8 cellular contexts compared by ENCODE assay signal in the genomic region with DNA sequence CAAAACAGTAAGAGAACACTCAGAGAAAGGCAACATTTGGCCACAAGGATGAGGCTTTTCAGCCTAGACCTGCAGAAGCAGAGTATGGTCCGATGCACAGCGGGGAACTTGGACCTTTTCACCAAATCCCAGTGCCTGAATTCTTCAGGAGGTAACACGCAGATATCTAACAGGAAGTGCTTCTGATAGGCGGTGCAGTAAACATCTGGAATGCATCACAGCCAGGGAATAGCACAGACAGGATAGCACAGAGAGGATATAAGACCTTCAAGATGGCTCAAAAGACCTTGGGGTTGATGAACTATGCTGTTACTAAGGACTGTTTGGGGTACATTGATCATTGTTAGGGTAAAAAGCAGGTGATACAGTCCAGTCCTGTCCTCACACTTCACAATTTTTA. TPM values are rescaled to one million over a fixed set of nuclear protein-coding genes. Genes with fewer than 3 reads are reported as not detected.
A peak's percentile ranks its signal among the peaks of the same experiment; 100 is the strongest.
DNase-seq lines count a peak whose midpoint lies in the region; ATAC-seq and TF ChIP-seq lines count a peak whose summit lies in the region.

No MANE protein-coding gene starts in this region.

- no peaks in the 10 kb centered on the region for H3K27me3 ChIP-seq in SU-DHL-6 (ENCODE audit: low read length)
- H3K27me3 ChIP-seq in fibroblast of lung (ENCODE audit: control insufficient read depth, insufficient read depth, low read length), result no peaks in the 10 kb centered on the region
- no peaks in the 10 kb centered on the region for H3K27me3 ChIP-seq in psoas muscle (ENCODE audit: insufficient read depth in 3 of 3, low read length in 2 of 3)

- intact Hi-C loops in psoas muscle (cut with DNase I), result loop anchor here (10.0 kb wide), 3 partner anchors 119 to 269 kb away; a partner anchor contains a TSS

- H3K79me2 ChIP-seq in SU-DHL-6 (ENCODE audit: insufficient read depth, low read length), result peaks cover 79% of the 10 kb centered on the region
- H3K79me2 ChIP-seq in fibroblast of lung (ENCODE audit: control insufficient read depth, insufficient read depth, low read length), result peaks cover 61% of the 10 kb centered on the region

- H3F3A ChIP-seq in SU-DHL-6 (ENCODE audit: insufficient read depth), result no peaks in the 10 kb centered on the region

- no peak for TF ChIP-seq CTCF in SU-DHL-6 (IDR thresholded peaks at IDR 0.05; ENCODE audit: insufficient read depth, low read length, poor library complexity, severe bottlenecking)
- TF ChIP-seq CTCF in fibroblast of lung (conservative IDR thresholded peaks at IDR 0.05 in 1 of 2, IDR thresholded peaks at IDR 0.05 in 1 of 2; ENCODE audit: low read depth in 1 of 2, low read length in 2 of 2), result no peak
- TF ChIP-seq CTCF in psoas muscle (IDR thresholded peaks at IDR 0.05), result no peak

- H3K9me3 ChIP-seq in SU-DHL-6 (ENCODE audit: insufficient read depth, low read length) (no peaks in the 10 kb centered on the region), fibroblast of lung (ENCODE audit: control insufficient read depth, insufficient read depth, low read depth, low read length) (no peaks in the 10 kb centered on the region), psoas muscle (no peaks in the 10 kb centered on the region)

- 59 to 69% (median 65%) methylated on average over 4 of the region's 4 CpGs for whole genome bisulfite sequencing in psoas muscle, 3 donors

- H3K4me2 ChIP-seq in SU-DHL-6 (ENCODE audit: low read depth, low read length, poor library complexity, severe bottlenecking) (peak overlapping the region; percentile 72), fibroblast of lung (ENCODE audit: extremely low read depth, insufficient read depth, low read length) (peak overlapping the region; percentile 93)

- peak overlapping the region; percentile 81 for H3K9ac ChIP-seq in SU-DHL-6 (ENCODE audit: low read length)
- no peak overlapping the region for H3K9ac ChIP-seq in fibroblast of lung (ENCODE audit: insufficient read depth, low read length)

- H3K4me1 ChIP-seq in fibroblast of lung (ENCODE audit: control insufficient read depth, extremely low read depth, insufficient read depth, low read length) (peaks cover 34% of the 10 kb centered on the region), psoas muscle (peaks cover 60% of the 10 kb centered on the region)

- no peak for ATAC-seq in psoas muscle
- ATAC-seq in GM21529 (IDR thresholded peaks at IDR 0.05; ENCODE audit: unreplicated experiment), result no peak
- ATAC-seq in HG02798 (IDR thresholded peaks at IDR 0.05; ENCODE audit: poor library complexity, unreplicated experiment), result no peak

- H3K4me3 ChIP-seq in SU-DHL-6 (ENCODE audit: insufficient read depth, low read length, poor library complexity, severe bottlenecking) (peak overlapping the region; percentile 93), fibroblast of lung (replicated peaks in 1 of 4; ENCODE audit: control extremely low read depth in 1 of 4, insufficient read depth in 1 of 4, low read depth in 3 of 4, low read length in 4 of 4) (peak overlapping the region; percentile 9 to 98 (median 75)), psoas muscle (peak overlapping the region; percentile 88)

- H3K9me2 ChIP-seq in SU-DHL-6 (replicated peaks; ENCODE audit: insufficient read depth, low read length), result no peaks in the 10 kb centered on the region

- no peak overlapping the region for H3K27ac ChIP-seq in SU-DHL-6 (ENCODE audit: low read depth, low read length)
- H3K27ac ChIP-seq in fibroblast of lung (ENCODE audit: insufficient read depth, low read length), result no peak overlapping the region
- H3K27ac ChIP-seq in psoas muscle, result peak overlapping the region; percentile 97

- H3K36me3 ChIP-seq in SU-DHL-6 (ENCODE audit: low read length) (peaks cover 3% of the 10 kb centered on the region; the same call in 1 of the 2 replicates), fibroblast of lung (ENCODE audit: control insufficient read depth, insufficient read depth, low read length) (peaks cover 5% of the 10 kb centered on the region), psoas muscle (ENCODE audit: insufficient read depth in 1 of 2, low read depth in 1 of 2) (peaks cover 4 to 37% of the 10 kb centered on the region in 2 donors)

- peak; percentile 40 for DNase-seq in EH (ENCODE audit: low read depth)
- no peak for DNase-seq in fibroblast of lung (ENCODE audit: low read depth in 2 of 2)
- no peak for DNase-seq in psoas muscle
- no peak for DNase-seq in DMS 273 (lab: John Stamatoyannopoulos, UW; ENCODE audit: unreplicated experiment)
- DNase-seq in NCI-H1048 (lab: John Stamatoyannopoulos, UW), result no peak

- H2AFZ ChIP-seq in SU-DHL-6 (ENCODE audit: low read depth, low read length, severe bottlenecking) (no peak overlapping the region), fibroblast of lung (ENCODE audit: low read length) (no peak overlapping the region)

- H4K20me1 ChIP-seq in SU-DHL-6 (ENCODE audit: low read depth, low read length) (no peaks in the 10 kb centered on the region), fibroblast of lung (ENCODE audit: control insufficient read depth, extremely low read depth, insufficient read depth, low read length) (no peaks in the 10 kb centered on the region)

RNA-seq across cellular contexts. Expression of a gene that starts 1.7 kb away (rescaled TPM):
- 15.2 and 20.8 TPM in 2 replicates for total RNA-seq in fibroblast of lung
- polyA plus RNA-seq in fibroblast of lung, result 48.0 and 54.8 TPM in 2 replicates
- polyA plus RNA-seq in fibroblast of lung (2012), result 38.2 and 39.0 TPM in 2 replicates
- polyA minus RNA-seq in fibroblast of lung (ENCODE audit: low replicate concordance), result 147 and 217 TPM in 2 replicates
- total RNA-seq in psoas muscle, result 10 to 100 TPM; 23.1 to 33.0 (median 28.3) TPM
- 10 to 100 TPM; 18.1 to 39.9 (median 21.2) TPM for polyA plus RNA-seq in psoas muscle

RNA-seq across cellular contexts. Expression of a gene that starts 1.9 kb away (rescaled TPM):
- total RNA-seq in fibroblast of lung (85.3 and 101 TPM in 2 replicates), psoas muscle (10 to 100 TPM; 44.0 to 61.0 (median 56.5) TPM)
- polyA plus RNA-seq in fibroblast of lung (57.4 and 67.8 TPM in 2 replicates), psoas muscle (10 to 100 TPM; 36.8 to 91.6 (median 80.5) TPM)
- polyA plus RNA-seq in fibroblast of lung (2012), result 36.4 and 48.2 TPM in 2 replicates
- polyA minus RNA-seq in fibroblast of lung (ENCODE audit: low replicate concordance), result 124 and 152 TPM in 2 replicates

RNA-seq across cellular contexts. Expression of a gene that starts 41.3 kb away (rescaled TPM):
- 39.8 and 49.4 TPM in 2 replicates for total RNA-seq in fibroblast of lung
- 65.0 and 102 TPM in 2 replicates for polyA plus RNA-seq in fibroblast of lung
- 65.1 and 91.1 TPM in 2 replicates for polyA plus RNA-seq in fibroblast of lung (2012)
- polyA minus RNA-seq in fibroblast of lung (ENCODE audit: low replicate concordance), result 338 and 339 TPM in 2 replicates
- 10 to 100 TPM; 61.1 to 83.1 (median 77.6) TPM for total RNA-seq in psoas muscle
- polyA plus RNA-seq in psoas muscle, result 10 to 100 TPM; 47.6 to 73.7 (median 69.5) TPM

RNA-seq across cellular contexts. Expression of a gene that starts 55.5 kb away (rescaled TPM):
- total RNA-seq in fibroblast of lung (71.7 and 121 TPM in 2 replicates), psoas muscle (100 to 1,000 TPM; 162 to 290 (median 231) TPM)
- polyA plus RNA-seq in fibroblast of lung (109 and 114 TPM in 2 replicates), psoas muscle (100 to 1,000 TPM; 111 to 472 (median 125) TPM)
- polyA plus RNA-seq in fibroblast of lung (2012), result 69.2 and 75.6 TPM in 2 replicates
- polyA minus RNA-seq in fibroblast of lung (ENCODE audit: low replicate concordance), result 33.7 and 41.9 TPM in 2 replicates
